In genomic region chr5:95644351-95645042, GRCh38 we compare ENCODE assay signal across 1 cellular context.
TF ChIP-seq lines count a peak whose summit lies in the region.

No MANE protein-coding gene starts in this region.

TF ChIP-seq in HepG2, 621 proteins besides CTCF, POLR2A, EP300 and RAD21:
- TF ChIP-seq SMC3 (IDR thresholded peaks at IDR 0.05; ENCODE audit: low read length): peak; percentile 51; the same call in 1 of the 2 replicates
- no peak for TF ChIP-seq ZFP62 (CRISPR knock-in tag; IDR thresholded peaks at IDR 0.05)
- TF ChIP-seq SAP130 (CRISPR knock-in tag; IDR thresholded peaks at IDR 0.05; ENCODE audit: low read depth): 0 out of 2 replicates have a peak, but pooled peaks have one; percentile 22
- no peak for TF ChIP-seq ZNF615 (CRISPR knock-in tag; IDR thresholded peaks at IDR 0.05; ENCODE audit: borderline replicate concordance)
- TF ChIP-seq ZNF710 (CRISPR knock-in tag; IDR thresholded peaks at IDR 0.05; ENCODE audit: borderline replicate concordance): peak; percentile 94
- TF ChIP-seq ZNF678 (CRISPR knock-in tag; IDR thresholded peaks at IDR 0.05): no peak
- TF ChIP-seq, protein P1, sequence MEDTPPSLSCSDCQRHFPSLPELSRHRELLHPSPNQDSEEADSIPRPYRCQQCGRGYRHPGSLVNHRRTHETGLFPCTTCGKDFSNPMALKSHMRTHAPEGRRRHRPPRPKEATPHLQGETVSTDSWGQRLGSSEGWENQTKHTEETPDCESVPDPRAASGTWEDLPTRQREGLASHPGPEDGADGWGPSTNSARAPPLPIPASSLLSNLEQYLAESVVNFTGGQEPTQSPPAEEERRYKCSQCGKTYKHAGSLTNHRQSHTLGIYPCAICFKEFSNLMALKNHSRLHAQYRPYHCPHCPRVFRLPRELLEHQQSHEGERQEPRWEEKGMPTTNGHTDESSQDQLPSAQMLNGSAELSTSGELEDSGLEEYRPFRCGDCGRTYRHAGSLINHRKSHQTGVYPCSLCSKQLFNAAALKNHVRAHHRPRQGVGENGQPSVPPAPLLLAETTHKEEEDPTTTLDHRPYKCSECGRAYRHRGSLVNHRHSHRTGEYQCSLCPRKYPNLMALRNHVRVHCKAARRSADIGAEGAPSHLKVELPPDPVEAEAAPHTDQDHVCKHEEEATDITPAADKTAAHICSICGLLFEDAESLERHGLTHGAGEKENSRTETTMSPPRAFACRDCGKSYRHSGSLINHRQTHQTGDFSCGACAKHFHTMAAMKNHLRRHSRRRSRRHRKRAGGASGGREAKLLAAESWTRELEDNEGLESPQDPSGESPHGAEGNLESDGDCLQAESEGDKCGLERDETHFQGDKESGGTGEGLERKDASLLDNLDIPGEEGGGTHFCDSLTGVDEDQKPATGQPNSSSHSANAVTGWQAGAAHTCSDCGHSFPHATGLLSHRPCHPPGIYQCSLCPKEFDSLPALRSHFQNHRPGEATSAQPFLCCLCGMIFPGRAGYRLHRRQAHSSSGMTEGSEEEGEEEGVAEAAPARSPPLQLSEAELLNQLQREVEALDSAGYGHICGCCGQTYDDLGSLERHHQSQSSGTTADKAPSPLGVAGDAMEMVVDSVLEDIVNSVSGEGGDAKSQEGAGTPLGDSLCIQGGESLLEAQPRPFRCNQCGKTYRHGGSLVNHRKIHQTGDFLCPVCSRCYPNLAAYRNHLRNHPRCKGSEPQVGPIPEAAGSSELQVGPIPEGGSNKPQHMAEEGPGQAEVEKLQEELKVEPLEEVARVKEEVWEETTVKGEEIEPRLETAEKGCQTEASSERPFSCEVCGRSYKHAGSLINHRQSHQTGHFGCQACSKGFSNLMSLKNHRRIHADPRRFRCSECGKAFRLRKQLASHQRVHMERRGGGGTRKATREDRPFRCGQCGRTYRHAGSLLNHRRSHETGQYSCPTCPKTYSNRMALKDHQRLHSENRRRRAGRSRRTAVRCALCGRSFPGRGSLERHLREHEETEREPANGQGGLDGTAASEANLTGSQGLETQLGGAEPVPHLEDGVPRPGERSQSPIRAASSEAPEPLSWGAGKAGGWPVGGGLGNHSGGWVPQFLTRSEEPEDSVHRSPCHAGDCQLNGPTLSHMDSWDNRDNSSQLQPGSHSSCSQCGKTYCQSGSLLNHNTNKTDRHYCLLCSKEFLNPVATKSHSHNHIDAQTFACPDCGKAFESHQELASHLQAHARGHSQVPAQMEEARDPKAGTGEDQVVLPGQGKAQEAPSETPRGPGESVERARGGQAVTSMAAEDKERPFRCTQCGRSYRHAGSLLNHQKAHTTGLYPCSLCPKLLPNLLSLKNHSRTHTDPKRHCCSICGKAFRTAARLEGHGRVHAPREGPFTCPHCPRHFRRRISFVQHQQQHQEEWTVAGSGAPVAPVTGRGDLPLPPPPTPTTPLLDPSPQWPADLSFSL (CRISPR knock-in tag; IDR thresholded peaks at IDR 0.05): no peak
- no peak for TF ChIP-seq ZNF501 (CRISPR knock-in tag; IDR thresholded peaks at IDR 0.05)
- TF ChIP-seq ZNF883 (CRISPR knock-in tag; IDR thresholded peaks at IDR 0.05; ENCODE audit: not compliant biosample characterization): no peak
- TF ChIP-seq, protein P2, sequence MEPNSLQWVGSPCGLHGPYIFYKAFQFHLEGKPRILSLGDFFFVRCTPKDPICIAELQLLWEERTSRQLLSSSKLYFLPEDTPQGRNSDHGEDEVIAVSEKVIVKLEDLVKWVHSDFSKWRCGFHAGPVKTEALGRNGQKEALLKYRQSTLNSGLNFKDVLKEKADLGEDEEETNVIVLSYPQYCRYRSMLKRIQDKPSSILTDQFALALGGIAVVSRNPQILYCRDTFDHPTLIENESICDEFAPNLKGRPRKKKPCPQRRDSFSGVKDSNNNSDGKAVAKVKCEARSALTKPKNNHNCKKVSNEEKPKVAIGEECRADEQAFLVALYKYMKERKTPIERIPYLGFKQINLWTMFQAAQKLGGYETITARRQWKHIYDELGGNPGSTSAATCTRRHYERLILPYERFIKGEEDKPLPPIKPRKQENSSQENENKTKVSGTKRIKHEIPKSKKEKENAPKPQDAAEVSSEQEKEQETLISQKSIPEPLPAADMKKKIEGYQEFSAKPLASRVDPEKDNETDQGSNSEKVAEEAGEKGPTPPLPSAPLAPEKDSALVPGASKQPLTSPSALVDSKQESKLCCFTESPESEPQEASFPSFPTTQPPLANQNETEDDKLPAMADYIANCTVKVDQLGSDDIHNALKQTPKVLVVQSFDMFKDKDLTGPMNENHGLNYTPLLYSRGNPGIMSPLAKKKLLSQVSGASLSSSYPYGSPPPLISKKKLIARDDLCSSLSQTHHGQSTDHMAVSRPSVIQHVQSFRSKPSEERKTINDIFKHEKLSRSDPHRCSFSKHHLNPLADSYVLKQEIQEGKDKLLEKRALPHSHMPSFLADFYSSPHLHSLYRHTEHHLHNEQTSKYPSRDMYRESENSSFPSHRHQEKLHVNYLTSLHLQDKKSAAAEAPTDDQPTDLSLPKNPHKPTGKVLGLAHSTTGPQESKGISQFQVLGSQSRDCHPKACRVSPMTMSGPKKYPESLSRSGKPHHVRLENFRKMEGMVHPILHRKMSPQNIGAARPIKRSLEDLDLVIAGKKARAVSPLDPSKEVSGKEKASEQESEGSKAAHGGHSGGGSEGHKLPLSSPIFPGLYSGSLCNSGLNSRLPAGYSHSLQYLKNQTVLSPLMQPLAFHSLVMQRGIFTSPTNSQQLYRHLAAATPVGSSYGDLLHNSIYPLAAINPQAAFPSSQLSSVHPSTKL (CRISPR knock-in tag; IDR thresholded peaks at IDR 0.05): 0 out of 2 replicates have a peak, but pooled peaks have one; percentile 22
- TF ChIP-seq GRHL1 (CRISPR knock-in tag; conservative IDR thresholded peaks at IDR 0.05): no peak
- peak; percentile 79 for TF ChIP-seq ZNF24 (IDR thresholded peaks at IDR 0.05)
- TF ChIP-seq ELF3 (CRISPR knock-in tag; IDR thresholded peaks at IDR 0.05): peak; percentile 39; the same call in 1 of the 2 replicates
- no peak for TF ChIP-seq YEATS4 (CRISPR knock-in tag; IDR thresholded peaks at IDR 0.05; ENCODE audit: borderline replicate concordance)
- no peak for TF ChIP-seq CSRNP2 (CRISPR knock-in tag; conservative IDR thresholded peaks at IDR 0.05; ENCODE audit: low read depth)
- peak; percentile 87 for TF ChIP-seq STAG1 (CRISPR knock-in tag; IDR thresholded peaks at IDR 0.05)
- no peak for TF ChIP-seq ZNF292 (CRISPR knock-in tag; IDR thresholded peaks at IDR 0.05; ENCODE audit: borderline replicate concordance, low read depth)
- TF ChIP-seq ZNF597 (CRISPR knock-in tag; IDR thresholded peaks at IDR 0.05): no peak
- TF ChIP-seq GATA4 (IDR thresholded peaks at IDR 0.05; ENCODE audit: borderline replicate concordance, low read depth): no peak
